Comparison of ENCODE assay signal across 9 cellular contexts in genomic region chr9:98774746-98775145, GRCh38. TPM values are rescaled to one million over a fixed set of nuclear protein-coding genes. Genes with fewer than 3 reads are reported as not detected.
A peak's percentile ranks its signal among the peaks of the same experiment; 100 is the strongest.
DNase-seq lines count a peak whose midpoint lies in the region; ATAC-seq and TF ChIP-seq lines count a peak whose summit lies in the region.
"Had no signal": no experiment of that assay in that cellular context is flagged by ENCODE, and none has a peak within 500 bp of the region (broad histone marks: within the 10 kb centered on the region; RNA-seq: fewer than 3 reads in every experiment).

No MANE protein-coding gene starts in this region.

- TF ChIP-seq CTCF in cardiac muscle cell (IDR thresholded peaks at IDR 0.05; ENCODE audit: low read depth, low read length) (peak; percentile 72), Panc1 (IDR thresholded peaks at IDR 0.05) (peak; percentile 79), esophagus squamous epithelium (IDR thresholded peaks at IDR 0.05) (peak in 5 of 6 experiments; percentile 9 to 55 (median 19))

- peak in 1 of 2 donors; percentile 19 for DNase-seq in cardiac muscle cell (ENCODE audit: low read depth in 1 of 2, low spot score in 1 of 2)
- DNase-seq in left ventricle myocardium superior: no peak
- DNase-seq in Panc1 (ENCODE audit: low read depth, low spot score): no peak
- no peak for DNase-seq in esophagus squamous epithelium (lab: John Stamatoyannopoulos, UW)
- DNase-seq in stimulated activated naive CD8-positive, alpha-beta T cell treated with anti-CD3 and anti-CD28 coated beads, Interleukin-15, amount 100 ng/mL, for 72 hours: peak; percentile 23 to 25
- no peak for DNase-seq in cortex of kidney (lab: John Stamatoyannopoulos, UW)
- no peak for DNase-seq in GM19238 (ENCODE audit: insufficient read length, low spot score)

- H3K36me3 ChIP-seq in cardiac muscle cell (peaks cover 12% of the 10 kb centered on the region), Panc1 (ENCODE audit: control insufficient read depth, insufficient read depth, low read length) (no peaks in the 10 kb centered on the region), esophagus squamous epithelium (peaks cover 5 to 75% (median 10%) of the 10 kb centered on the region in 3 donors)

- H3K4me3 ChIP-seq in cardiac muscle cell (no peak overlapping the region), Panc1 (ENCODE audit: low read depth in 2 of 2, low read length in 2 of 2) (no peak overlapping the region), esophagus squamous epithelium (no peak overlapping the region)
- H3K4me3 ChIP-seq: SJSA1 had no signal

- no peaks in the 10 kb centered on the region for H3K27me3 ChIP-seq in cardiac muscle cell
- H3K27me3 ChIP-seq in Panc1 (ENCODE audit: control insufficient read depth, insufficient read depth, low read length): no peaks in the 10 kb centered on the region
- H3K27me3 ChIP-seq in esophagus squamous epithelium: no peaks in the 10 kb centered on the region
- H3K27me3 ChIP-seq: SJSA1 had no signal

- BruUV-seq in Panc1 (replicated peaks; lab: Mats Ljungman, UMichigan): no TSS peak

- in situ Hi-C loops in Panc1 (cut with HindIII; ENCODE audit: low pct_unique_long_range_greater_than_20kb, low sequenced_read_pairs): no loop called here

- no peaks in the 10 kb centered on the region for H3K9me3 ChIP-seq in cardiac muscle cell (ENCODE audit: low read depth)
- no peaks in the 10 kb centered on the region for H3K9me3 ChIP-seq in Panc1 (ENCODE audit: control insufficient read depth, insufficient read depth, low read depth, low read length)
- H3K9me3 ChIP-seq in esophagus squamous epithelium: no peaks in the 10 kb centered on the region
- H3K9me3 ChIP-seq: SJSA1 had no signal

- no peaks in the 10 kb centered on the region for H3K27me3 Mint-ChIP-seq in stimulated activated naive CD8-positive, alpha-beta T cell treated with anti-CD3 and anti-CD28 coated beads, Interleukin-15, amount 100 ng/mL, for 72 hours

- H3K9me3 Mint-ChIP-seq in stimulated activated naive CD8-positive, alpha-beta T cell treated with anti-CD3 and anti-CD28 coated beads, Interleukin-15, amount 100 ng/mL, for 72 hours: no peaks in the 10 kb centered on the region

- CTCF ChIA-PET in Panc1 (lab: Charles Lee): no interaction called here

- no peak for ATAC-seq in left ventricle myocardium superior
- peak; percentile 60; the same call in 1 of the 2 replicates for ATAC-seq in Panc1
- no peak for ATAC-seq in stimulated activated naive CD8-positive, alpha-beta T cell treated with anti-CD3 and anti-CD28 coated beads, Interleukin-15, amount 100 ng/mL, for 72 hours
- no peak for ATAC-seq in GM18909 (IDR thresholded peaks at IDR 0.05; ENCODE audit: poor library complexity, unreplicated experiment)

- POLR2A ChIA-PET in Panc1 (lab: Charles Lee): no interaction called here

- no peaks in the 10 kb centered on the region for H3K4me1 ChIP-seq in cardiac muscle cell (ENCODE audit: low read depth)
- H3K4me1 ChIP-seq in Panc1 (ENCODE audit: control insufficient read depth, insufficient read depth, low read length): no peaks in the 10 kb centered on the region
- peaks cover 0 to 8% (median 0%) of the 10 kb centered on the region in 3 donors for H3K4me1 ChIP-seq in esophagus squamous epithelium
- H3K4me1 ChIP-seq: SJSA1 had no signal

- intact Hi-C loops in left ventricle myocardium superior (cut with micrococcal nuclease) (loop anchor here (10.0 kb wide), 1 partner anchor 460 kb away; no protein-coding TSS in a partner anchor), Panc1 (cut with micrococcal nuclease; ENCODE audit: unreplicated experiment) (loop anchor here (5.0 kb wide), 1 partner anchor 457 kb away; no protein-coding TSS in a partner anchor), esophagus squamous epithelium (cut with DNase I) (no loop called here)

- no peaks in the 10 kb centered on the region for H3K4me1 Mint-ChIP-seq in stimulated activated naive CD8-positive, alpha-beta T cell treated with anti-CD3 and anti-CD28 coated beads, Interleukin-15, amount 100 ng/mL, for 72 hours

- no peak overlapping the region for H3K4me3 Mint-ChIP-seq in stimulated activated naive CD8-positive, alpha-beta T cell treated with anti-CD3 and anti-CD28 coated beads, Interleukin-15, amount 100 ng/mL, for 72 hours

- no peak overlapping the region for H3K27ac Mint-ChIP-seq in stimulated activated naive CD8-positive, alpha-beta T cell treated with anti-CD3 and anti-CD28 coated beads, Interleukin-15, amount 100 ng/mL, for 72 hours

- TF ChIP-seq POLR2A in esophagus squamous epithelium (IDR thresholded peaks at IDR 0.05): no peak

- WGBS in esophagus squamous epithelium, 2 donors: 83 to 93% methylated on average over 1 to 3 of the region's 9 CpGs

- H3K27ac ChIP-seq in cardiac muscle cell (no peak overlapping the region), Panc1 (ENCODE audit: low read length) (no peak overlapping the region), esophagus squamous epithelium (no peak overlapping the region)
- H3K27ac ChIP-seq: SJSA1 had no signal

RNA-seq across cellular contexts. Expression of gene ANKS6, which starts 21.6 kb away (rescaled TPM):
- total RNA-seq in cardiac muscle cell: 25.8 and 40.3 TPM in 2 replicates
- 25.5 and 33.5 TPM in 2 replicates for polyA plus RNA-seq in cardiac muscle cell
- total RNA-seq in left ventricle myocardium superior: 4.0 TPM
- 19.6 TPM for total RNA-seq in Panc1 (2021; ENCODE audit: unreplicated experiment)
- polyA plus RNA-seq in Panc1 (2012; ENCODE audit: insufficient read length): 32.3 TPM
- total RNA-seq in esophagus squamous epithelium: 10 to 100 TPM; 11.0 to 21.7 (median 15.3) TPM

RNA-seq across cellular contexts. Expression of gene GALNT12, which starts 32.7 kb away (rescaled TPM):
- 5.8 and 19.7 TPM in 2 replicates for total RNA-seq in cardiac muscle cell
- 4.2 and 12.5 TPM in 2 replicates for polyA plus RNA-seq in cardiac muscle cell
- total RNA-seq in left ventricle myocardium superior: 0.64 TPM
- 3.3 TPM for total RNA-seq in Panc1 (2021; ENCODE audit: unreplicated experiment)
- 2.1 TPM for polyA plus RNA-seq in Panc1 (2012; ENCODE audit: insufficient read length)
- 10 to 100 TPM; 17.5 to 25.9 (median 21.1) TPM for total RNA-seq in esophagus squamous epithelium

Comparison
In these comparisons a context has a peak if more than half of its experiments do, and no peak if none do; other contexts are left out.
1. DNase-seq: peak in stimulated activated naive CD8-positive, alpha-beta T cell treated with anti-CD3 and anti-CD28 coated beads, Interleukin-15, amount 100 ng/mL, for 72 hours (2 of 2); none in left ventricle myocardium superior (single experiment), Panc1 (single experiment), esophagus squamous epithelium (single experiment), cortex of kidney (single experiment) and GM19238 (single experiment).
2. CTCF ChIP-seq: peak in every context shown above with its lines; median percentile 79 in Panc1; 72 in cardiac muscle cell; 19 in esophagus squamous epithelium.